ENCODE assay signal across 7 cellular contexts in the genomic region with DNA sequence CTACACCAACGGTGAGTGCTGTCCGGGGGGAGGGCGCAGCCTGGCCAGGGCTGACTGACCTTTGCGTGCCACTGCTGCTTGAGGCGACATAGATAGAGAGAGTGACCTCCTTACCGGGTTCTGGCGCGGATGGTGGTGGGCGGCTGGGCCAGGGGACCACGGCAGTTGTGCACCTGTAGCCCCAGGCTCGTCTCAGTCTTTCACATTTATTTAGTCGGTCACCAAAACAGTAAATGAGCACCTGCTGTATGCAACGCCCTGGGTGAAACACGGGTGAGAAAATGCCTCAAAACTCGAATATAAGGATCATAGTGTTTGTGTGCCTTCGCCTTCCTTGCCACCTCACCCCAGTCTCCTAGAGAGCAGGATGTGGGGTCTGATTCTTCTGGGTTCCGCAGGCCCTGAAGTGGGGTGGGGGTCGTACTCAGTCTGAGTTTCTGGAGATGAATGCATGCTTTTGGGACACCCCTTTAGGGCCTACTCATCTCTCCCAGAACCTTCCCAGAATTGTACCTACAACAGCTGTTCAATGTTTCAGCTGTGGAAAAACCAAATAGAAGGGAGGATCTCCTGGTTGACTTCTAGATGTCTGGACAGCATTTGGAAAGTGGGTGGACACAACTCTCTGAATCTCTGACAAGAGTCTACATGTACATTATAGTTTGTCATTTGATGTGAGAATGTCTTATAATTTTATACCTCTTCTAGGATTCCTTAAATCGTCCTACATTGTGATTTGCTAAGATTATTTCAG. TPM values are rescaled to one million over a fixed set of nuclear protein-coding genes. Genes with fewer than 3 reads are reported as not detected.
DNase-seq lines count a peak whose midpoint lies in the region; ATAC-seq, FAIRE-seq and TF ChIP-seq lines count a peak whose summit lies in the region.

No MANE protein-coding gene starts in this region.

- H3K4me3 Mint-ChIP-seq in activated T-helper 1 cell treated with anti-CD3 and anti-CD28 coated beads, Interleukin-12 subunit alpha, Interleukin-12 subunit beta, Interleukin-2, Interleukin-4 antibody, amounts not matched to agents 30 ng/mL and 10 ng/mL and 1 ng/mL, durations not matched to agents 14 hours and 24 hours and 36 hours: peak overlapping the region; percentile 87

- H3K4me1 ChIP-seq in gastroesophageal sphincter: peaks cover 0 to 48% (median 12%) of the 10 kb centered on the region in 3 donors
- H3K4me1 ChIP-seq in pancreas: peaks cover 4 to 26% (median 9%) of the 10 kb centered on the region in 3 donors

- H3K9me3 ChIP-seq in gastroesophageal sphincter (no peaks in the 10 kb centered on the region), pancreas (no peaks in the 10 kb centered on the region)

- peak overlapping the region; percentile 80 to 85 for H3K4me3 ChIP-seq in gastroesophageal sphincter
- peak overlapping the region; percentile 78 to 95 (median 94) for H3K4me3 ChIP-seq in pancreas

- peaks cover 5% of the 10 kb centered on the region for H3K36me3 Mint-ChIP-seq in activated T-helper 1 cell treated with anti-CD3 and anti-CD28 coated beads, Interleukin-12 subunit alpha, Interleukin-12 subunit beta, Interleukin-2, Interleukin-4 antibody, amounts not matched to agents 30 ng/mL and 10 ng/mL and 1 ng/mL, durations not matched to agents 14 hours and 24 hours and 36 hours (ENCODE audit: low read depth)

- WGBS in gastroesophageal sphincter (ENCODE audit: low coverage in 1 of 2), 2 donors: 2 to 6% methylated on average over 8 to 12 of the region's 19 CpGs
- 1 to 2% methylated on average over 19 of the region's 19 CpGs for WGBS in pancreas, 2 donors

- TF ChIP-seq CTCF in gastroesophageal sphincter (IDR thresholded peaks at IDR 0.05) (no peak), pancreas (IDR thresholded peaks at IDR 0.05) (no peak)

- H3K9me3 Mint-ChIP-seq in activated T-helper 1 cell treated with anti-CD3 and anti-CD28 coated beads, Interleukin-12 subunit alpha, Interleukin-12 subunit beta, Interleukin-2, Interleukin-4 antibody, amounts not matched to agents 30 ng/mL and 10 ng/mL and 1 ng/mL, durations not matched to agents 14 hours and 24 hours and 36 hours: no peaks in the 10 kb centered on the region

- no peak for TF ChIP-seq POLR2A in gastroesophageal sphincter (IDR thresholded peaks at IDR 0.05)

- TF ChIP-seq EP300 in gastroesophageal sphincter (IDR thresholded peaks at IDR 0.05): no peak

- H3K27ac Mint-ChIP-seq in activated T-helper 1 cell treated with anti-CD3 and anti-CD28 coated beads, Interleukin-12 subunit alpha, Interleukin-12 subunit beta, Interleukin-2, Interleukin-4 antibody, amounts not matched to agents 30 ng/mL and 10 ng/mL and 1 ng/mL, durations not matched to agents 14 hours and 24 hours and 36 hours: peak overlapping the region; percentile 94

- H3K27me3 Mint-ChIP-seq in activated T-helper 1 cell treated with anti-CD3 and anti-CD28 coated beads, Interleukin-12 subunit alpha, Interleukin-12 subunit beta, Interleukin-2, Interleukin-4 antibody, amounts not matched to agents 30 ng/mL and 10 ng/mL and 1 ng/mL, durations not matched to agents 14 hours and 24 hours and 36 hours (ENCODE audit: insufficient read depth): no peaks in the 10 kb centered on the region

- H3K36me3 ChIP-seq in gastroesophageal sphincter: no peaks in the 10 kb centered on the region
- H3K36me3 ChIP-seq in pancreas: no peaks in the 10 kb centered on the region

- H3K27ac ChIP-seq in gastroesophageal sphincter (peak overlapping the region; percentile 72 to 97 (median 94)), pancreas (peak overlapping the region; percentile 82 to 98 (median 93))

- H3K4me1 Mint-ChIP-seq in activated T-helper 1 cell treated with anti-CD3 and anti-CD28 coated beads, Interleukin-12 subunit alpha, Interleukin-12 subunit beta, Interleukin-2, Interleukin-4 antibody, amounts not matched to agents 30 ng/mL and 10 ng/mL and 1 ng/mL, durations not matched to agents 14 hours and 24 hours and 36 hours (ENCODE audit: low read depth): peaks cover 32% of the 10 kb centered on the region

- intact Hi-C loops in activated T-helper 1 cell treated with anti-CD3 and anti-CD28 coated beads, Interleukin-12 subunit alpha, Interleukin-12 subunit beta, Interleukin-2, Interleukin-4 antibody, amounts not matched to agents 30 ng/mL and 10 ng/mL and 1 ng/mL, durations not matched to agents 14 hours and 24 hours and 36 hours (cut with micrococcal nuclease): loop anchor here (2.0 to 5.0 kb wide), 2 partner anchors 472 to 1599 kb away; partner anchors contain the start of gene SKP1
- intact Hi-C loops in pancreas (cut with DNase I): no loop called here

- peak; percentile 4 for DNase-seq in activated T-helper 1 cell treated with anti-CD3 and anti-CD28 coated beads, Interleukin-12 subunit alpha, Interleukin-12 subunit beta, Interleukin-2, Interleukin-4 antibody, amounts not matched to agents 30 ng/mL and 10 ng/mL and 1 ng/mL, durations not matched to agents 14 hours and 24 hours and 36 hours (ENCODE audit: low spot score)
- DNase-seq in pancreas: peak in 4 of 6 donors; percentile 33 to 81 (median 54)
- DNase-seq in GOT3 (lab: John Stamatoyannopoulos, UW): no peak

- FAIRE-seq in pancreas (lab: Jason Lieb, UNC): no peak

- no peaks in the 10 kb centered on the region for H3K27me3 ChIP-seq in gastroesophageal sphincter
- no peaks in the 10 kb centered on the region for H3K27me3 ChIP-seq in pancreas

- ATAC-seq in GM18907 (IDR thresholded peaks at IDR 0.05; ENCODE audit: unreplicated experiment) (peak; percentile 19), HG03095 (IDR thresholded peaks at IDR 0.05; ENCODE audit: unreplicated experiment) (peak; percentile 10), gastroesophageal sphincter (no peak), pancreas (peak; percentile 38 to 60 (median 50)), HG03439 (IDR thresholded peaks at IDR 0.05; ENCODE audit: unreplicated experiment) (no peak)

RNA-seq across cellular contexts. Expression of gene SEC24A, which starts 0.8 kb away (rescaled TPM):
- 26.5 and 27.2 TPM in 2 replicates for total RNA-seq in activated T-helper 1 cell treated with anti-CD3 and anti-CD28 coated beads, Interleukin-12 subunit alpha, Interleukin-12 subunit beta, Interleukin-2, Interleukin-4 antibody, amounts not matched to agents 30 ng/mL and 10 ng/mL and 1 ng/mL, durations not matched to agents 14 hours and 24 hours and 36 hours
- 10 to 100 TPM; 13.0 to 18.3 (median 14.7) TPM for total RNA-seq in gastroesophageal sphincter
- total RNA-seq in pancreas: 10 to 100 TPM in 4 of 6 donors, 1 to 10 TPM in 2; 9.4 to 18.1 (median 11.5) TPM
- 1 to 10 TPM; 3.4 to 4.4 TPM for polyA plus RNA-seq in pancreas

RNA-seq across cellular contexts. Expression of gene SAR1B, which starts 16.7 kb away (rescaled TPM):
- 49.1 and 49.8 TPM in 2 replicates for total RNA-seq in activated T-helper 1 cell treated with anti-CD3 and anti-CD28 coated beads, Interleukin-12 subunit alpha, Interleukin-12 subunit beta, Interleukin-2, Interleukin-4 antibody, amounts not matched to agents 30 ng/mL and 10 ng/mL and 1 ng/mL, durations not matched to agents 14 hours and 24 hours and 36 hours
- total RNA-seq in gastroesophageal sphincter: 10 to 100 TPM; 40.1 to 45.0 (median 41.8) TPM
- 10 to 100 TPM; 31.6 to 42.8 (median 39.5) TPM for total RNA-seq in pancreas
- polyA plus RNA-seq in pancreas: 10 to 100 TPM; 11.1 to 21.2 TPM

Comparison
In these comparisons a context has a peak if more than half of its experiments do, and no peak if none do; other contexts are left out.
1. ATAC-seq: peak in GM18907 (single experiment), HG03095 (single experiment) and pancreas (4 of 4); none in gastroesophageal sphincter (single experiment) and HG03439 (single experiment).